In genomic region chr1:180953791-180954721, GRCh38 we compare ENCODE assay signal across 1 cellular context.
TF ChIP-seq lines count a peak whose summit lies in the region.

No MANE protein-coding gene starts in this region.

TF ChIP-seq in HepG2, 621 proteins besides CTCF, POLR2A, EP300 and RAD21 (continued from another document and continues in another):
- TF ChIP-seq PRDM10 (CRISPR knock-in tag; IDR thresholded peaks at IDR 0.05; ENCODE audit: low read depth) (no peak), FOXC1 (CRISPR knock-in tag; IDR thresholded peaks at IDR 0.05; ENCODE audit: borderline replicate concordance) (peak; percentile 51; the same call in 1 of the 2 replicates), ZBTB21 (CRISPR knock-in tag; IDR thresholded peaks at IDR 0.05) (no peak), ZNF256 (CRISPR knock-in tag; conservative IDR thresholded peaks at IDR 0.05) (no peak), CAMTA2 (CRISPR knock-in tag; IDR thresholded peaks at IDR 0.05; ENCODE audit: borderline replicate concordance) (0 out of 2 replicates have a peak, but pooled peaks have one; percentile 10), TBX3 (IDR thresholded peaks at IDR 0.05; ENCODE audit: borderline replicate concordance) (no peak), ZNF512B (CRISPR knock-in tag; IDR thresholded peaks at IDR 0.05; ENCODE audit: borderline replicate concordance) (0 out of 2 replicates have a peak, but pooled peaks have one; percentile 27), HDAC2 (CRISPR knock-in tag; IDR thresholded peaks at IDR 0.05) (peak; percentile 50), TFDP2 (CRISPR knock-in tag; IDR thresholded peaks at IDR 0.05) (peak; percentile 47), GLI4 (CRISPR knock-in tag; IDR thresholded peaks at IDR 0.05; ENCODE audit: borderline replicate concordance) (no peak), ZNF589 (CRISPR knock-in tag; conservative IDR thresholded peaks at IDR 0.05) (0 out of 2 replicates have a peak, but pooled peaks have one; percentile 46), KAT8 (CRISPR knock-in tag; IDR thresholded peaks at IDR 0.05) (no peak), HNF4G (IDR thresholded peaks at IDR 0.05; ENCODE audit: borderline replicate concordance, low read depth, low read length) (peak; percentile 51; the same call in 1 of the 2 replicates), HNF4G (CRISPR knock-in tag; IDR thresholded peaks at IDR 0.05; ENCODE audit: borderline replicate concordance, low read depth) (0 out of 2 replicates have a peak, but pooled peaks have one; percentile 45), POGZ (CRISPR knock-in tag; IDR thresholded peaks at IDR 0.05) (peak; percentile 54; the same call in 1 of the 2 replicates), ZNF574 (CRISPR knock-in tag; IDR thresholded peaks at IDR 0.05) (no peak; the same call in 1 of the 2 replicates), JUNB (CRISPR knock-in tag; IDR thresholded peaks at IDR 0.05; ENCODE audit: borderline replicate concordance) (0 out of 2 replicates have a peak, but pooled peaks have one; percentile 35), ZNF672 (CRISPR knock-in tag; IDR thresholded peaks at IDR 0.05) (0 out of 2 replicates have a peak, but pooled peaks have one; percentile 49), HIC2 (CRISPR knock-in tag; IDR thresholded peaks at IDR 0.05; ENCODE audit: low read depth) (peak; percentile 21), ARNTL (CRISPR knock-in tag; IDR thresholded peaks at IDR 0.05) (0 out of 2 replicates have a peak, but pooled peaks have one; percentile 18), CCDC6 (CRISPR knock-in tag; IDR thresholded peaks at IDR 0.05) (0 out of 2 replicates have a peak, but pooled peaks have one; percentile 24), ZNF350 (CRISPR knock-in tag; IDR thresholded peaks at IDR 0.05; ENCODE audit: borderline replicate concordance, low read depth) (0 out of 2 replicates have a peak, but pooled peaks have one; percentile 44), ZFYVE20 (CRISPR knock-in tag; IDR thresholded peaks at IDR 0.05; ENCODE audit: borderline replicate concordance, low read depth) (no peak), ZC3H13 (CRISPR knock-in tag; IDR thresholded peaks at IDR 0.05) (peak; percentile 74; the same call in 1 of the 2 replicates), PHF8 (CRISPR knock-in tag; IDR thresholded peaks at IDR 0.05) (peak; percentile 80), RBFOX2 (IDR thresholded peaks at IDR 0.05; ENCODE audit: low read depth, low read length) (peak; percentile 83), TARDBP (CRISPR knock-in tag; IDR thresholded peaks at IDR 0.05) (peak; percentile 58), UBTF (CRISPR knock-in tag; IDR thresholded peaks at IDR 0.05) (peak; percentile 59; the same call in 1 of the 2 replicates), KDM2A (CRISPR knock-in tag; IDR thresholded peaks at IDR 0.05; ENCODE audit: borderline replicate concordance, low read depth) (peak; percentile 58; the same call in 1 of the 2 replicates), MYC (CRISPR knock-in tag; IDR thresholded peaks at IDR 0.05; ENCODE audit: borderline replicate concordance) (peak; percentile 49; the same call in 1 of the 2 replicates), PAWR (CRISPR knock-in tag; IDR thresholded peaks at IDR 0.05; ENCODE audit: borderline replicate concordance) (no peak), ZNF530 (CRISPR knock-in tag; IDR thresholded peaks at IDR 0.05; ENCODE audit: low read depth) (no peak), TCF12 (IDR thresholded peaks at IDR 0.05) (no peak), TCF12 (CRISPR knock-in tag; IDR thresholded peaks at IDR 0.05) (0 out of 2 replicates have a peak, but pooled peaks have one; percentile 37), ZBTB20 (CRISPR knock-in tag; IDR thresholded peaks at IDR 0.05; ENCODE audit: borderline replicate concordance, low read depth) (no peak), ZFX (CRISPR knock-in tag; IDR thresholded peaks at IDR 0.05; ENCODE audit: low read depth) (peak; percentile 93), PHF5A (CRISPR knock-in tag; IDR thresholded peaks at IDR 0.05; ENCODE audit: low read depth, unreplicated experiment) (no peak), ZNF44 (CRISPR knock-in tag; IDR thresholded peaks at IDR 0.05) (no peak)
- TF ChIP-seq, protein P1, sequence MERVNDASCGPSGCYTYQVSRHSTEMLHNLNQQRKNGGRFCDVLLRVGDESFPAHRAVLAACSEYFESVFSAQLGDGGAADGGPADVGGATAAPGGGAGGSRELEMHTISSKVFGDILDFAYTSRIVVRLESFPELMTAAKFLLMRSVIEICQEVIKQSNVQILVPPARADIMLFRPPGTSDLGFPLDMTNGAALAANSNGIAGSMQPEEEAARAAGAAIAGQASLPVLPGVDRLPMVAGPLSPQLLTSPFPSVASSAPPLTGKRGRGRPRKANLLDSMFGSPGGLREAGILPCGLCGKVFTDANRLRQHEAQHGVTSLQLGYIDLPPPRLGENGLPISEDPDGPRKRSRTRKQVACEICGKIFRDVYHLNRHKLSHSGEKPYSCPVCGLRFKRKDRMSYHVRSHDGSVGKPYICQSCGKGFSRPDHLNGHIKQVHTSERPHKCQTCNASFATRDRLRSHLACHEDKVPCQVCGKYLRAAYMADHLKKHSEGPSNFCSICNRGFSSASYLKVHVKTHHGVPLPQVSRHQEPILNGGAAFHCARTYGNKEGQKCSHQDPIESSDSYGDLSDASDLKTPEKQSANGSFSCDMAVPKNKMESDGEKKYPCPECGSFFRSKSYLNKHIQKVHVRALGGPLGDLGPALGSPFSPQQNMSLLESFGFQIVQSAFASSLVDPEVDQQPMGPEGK (CRISPR knock-in tag; IDR thresholded peaks at IDR 0.05) = peak; percentile 25; the same call in 1 of the 2 replicates
- TF ChIP-seq, protein P2, sequence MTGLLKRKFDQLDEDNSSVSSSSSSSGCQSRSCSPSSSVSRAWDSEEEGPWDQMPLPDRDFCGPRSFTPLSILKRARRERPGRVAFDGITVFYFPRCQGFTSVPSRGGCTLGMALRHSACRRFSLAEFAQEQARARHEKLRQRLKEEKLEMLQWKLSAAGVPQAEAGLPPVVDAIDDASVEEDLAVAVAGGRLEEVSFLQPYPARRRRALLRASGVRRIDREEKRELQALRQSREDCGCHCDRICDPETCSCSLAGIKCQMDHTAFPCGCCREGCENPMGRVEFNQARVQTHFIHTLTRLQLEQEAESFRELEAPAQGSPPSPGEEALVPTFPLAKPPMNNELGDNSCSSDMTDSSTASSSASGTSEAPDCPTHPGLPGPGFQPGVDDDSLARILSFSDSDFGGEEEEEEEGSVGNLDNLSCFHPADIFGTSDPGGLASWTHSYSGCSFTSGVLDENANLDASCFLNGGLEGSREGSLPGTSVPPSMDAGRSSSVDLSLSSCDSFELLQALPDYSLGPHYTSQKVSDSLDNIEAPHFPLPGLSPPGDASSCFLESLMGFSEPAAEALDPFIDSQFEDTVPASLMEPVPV (CRISPR knock-in tag; IDR thresholded peaks at IDR 0.05) = peak; percentile 77; the same call in 1 of the 2 replicates
- TF ChIP-seq, protein P3, sequence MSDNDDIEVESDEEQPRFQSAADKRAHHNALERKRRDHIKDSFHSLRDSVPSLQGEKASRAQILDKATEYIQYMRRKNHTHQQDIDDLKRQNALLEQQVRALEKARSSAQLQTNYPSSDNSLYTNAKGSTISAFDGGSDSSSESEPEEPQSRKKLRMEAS (IDR thresholded peaks at IDR 0.05) = peak; percentile 26; the same call in 1 of the 2 replicates
